13 cellular contexts compared by ENCODE assay signal in genomic region chr6:74632196-74632595, GRCh38.
DNase-seq lines count a peak whose midpoint lies in the region; ATAC-seq and TF ChIP-seq lines count a peak whose summit lies in the region.
"Had no signal": no experiment of that assay in that cellular context is flagged by ENCODE, and none has a peak within 500 bp of the region (broad histone marks: within the 10 kb centered on the region; RNA-seq: fewer than 3 reads in every experiment).

No MANE protein-coding gene starts in this region.

- no peaks in the 10 kb centered on the region for H3K27me3 Mint-ChIP-seq in osteocyte (ENCODE audit: unreplicated experiment)
- H3K27me3 Mint-ChIP-seq: B cell; CD4-positive, CD25-positive, alpha-beta regulatory T cell had no signal

- H3K9me3 Mint-ChIP-seq in osteocyte (ENCODE audit: unreplicated experiment) = peaks cover 15% of the 10 kb centered on the region
- H3K9me3 Mint-ChIP-seq: HFFc6 had no signal

- no peak for ATAC-seq in GM19455 (IDR thresholded peaks at IDR 0.05; ENCODE audit: unreplicated experiment)
- ATAC-seq: CD8-positive, alpha-beta T cell had no signal

- peaks cover 11% of the 10 kb centered on the region for H3K36me3 Mint-ChIP-seq in osteocyte (ENCODE audit: unreplicated experiment)
- H3K36me3 Mint-ChIP-seq: CD4-positive, CD25-positive, alpha-beta regulatory T cell; CD8-positive, alpha-beta T cell had no signal

- no peak for TF ChIP-seq CTCF in osteocyte (IDR thresholded peaks at IDR 0.05)

- H3K27ac Mint-ChIP-seq in osteocyte (ENCODE audit: unreplicated experiment) = peak overlapping the region; percentile 35
- H3K27ac Mint-ChIP-seq: B cell; CD4-positive, CD25-positive, alpha-beta regulatory T cell; CD8-positive, alpha-beta T cell had no signal

- H3K4me1 Mint-ChIP-seq in osteocyte (ENCODE audit: unreplicated experiment) = peaks cover 37% of the 10 kb centered on the region
- H3K4me1 Mint-ChIP-seq: B cell; CD4-positive, CD25-positive, alpha-beta regulatory T cell had no signal

- no peak overlapping the region for H3K4me3 Mint-ChIP-seq in osteocyte (ENCODE audit: unreplicated experiment)
- H3K4me3 Mint-ChIP-seq: B cell; CD4-positive, CD25-positive, alpha-beta regulatory T cell; CD8-positive, alpha-beta T cell; HFFc6 had no signal

- DNase-seq in LHCN-M2 (ENCODE audit: low read depth) (peak; percentile 29), fibroblast of gingiva (ENCODE audit: low read depth) (peak; percentile 22), osteocyte (ENCODE audit: extremely low spot score, unreplicated experiment) (no peak), NCI-H2171 (lab: John Stamatoyannopoulos, UW) (no peak)
- no peak for DNase-seq in activated CD4-positive, alpha-beta T cell treated with anti-CD3 and anti-CD28 coated beads for 1 hour
- DNase-seq: CD4-positive, CD25-positive, alpha-beta regulatory T cell; CD8-positive, alpha-beta T cell; DMS79 treated with DMSO at 0.1 percent for 48 hours; GF-D8; GOT3 had no signal

Comparison
In these comparisons a context has a peak if more than half of its experiments do, and no peak if none do; other contexts are left out.
1. DNase-seq: peak in LHCN-M2 (single experiment) and fibroblast of gingiva (single experiment); none in osteocyte (single experiment), NCI-H2171 (single experiment) and activated CD4-positive, alpha-beta T cell treated with anti-CD3 and anti-CD28 coated beads for 1 hour (single experiment).